In genomic region chr4:112862318-112862674, GRCh38 we compare ENCODE assay signal across 28 cellular contexts.
DNase-seq lines count a peak whose midpoint lies in the region; ATAC-seq and TF ChIP-seq lines count a peak whose summit lies in the region.
"Had no signal": no experiment of that assay in that cellular context is flagged by ENCODE, and none has a peak within 500 bp of the region (broad histone marks: within the 10 kb centered on the region; RNA-seq: fewer than 3 reads in every experiment).

No MANE protein-coding gene starts in this region.

- no peak overlapping the region for H3K4me3 Mint-ChIP-seq in activated T-helper 1 cell treated with anti-CD3 and anti-CD28 coated beads, Interleukin-12 subunit alpha, Interleukin-12 subunit beta, Interleukin-2, Interleukin-4 antibody, amounts not matched to agents 30 ng/mL and 10 ng/mL and 1 ng/mL, durations not matched to agents 14 hours and 24 hours and 36 hours
- H3K4me3 Mint-ChIP-seq in activated CD4-positive, alpha-beta T cell treated with anti-CD3 and anti-CD28 coated beads for 36 hours = no peak overlapping the region
- H3K4me3 Mint-ChIP-seq: activated naive CD4-positive, alpha-beta T cell treated with anti-CD3 and anti-CD28 coated beads, Interleukin-2, amount 10 ng/mL, durations not matched to agents 7 days and 5 days; CD4-positive, alpha-beta T cell; memory B cell; stimulated activated effector memory CD8-positive, alpha-beta T cell treated with anti-CD3 and anti-CD28 coated beads, Interleukin-12 subunit alpha, Interleukin-12 subunit beta, amount 100 ng/mL, for 72 hours had no signal

- peaks cover 9% of the 10 kb centered on the region for H3K27me3 Mint-ChIP-seq in activated T-helper 1 cell treated with anti-CD3 and anti-CD28 coated beads, Interleukin-12 subunit alpha, Interleukin-12 subunit beta, Interleukin-2, Interleukin-4 antibody, amounts not matched to agents 30 ng/mL and 10 ng/mL and 1 ng/mL, durations not matched to agents 14 hours and 24 hours and 36 hours (ENCODE audit: insufficient read depth)
- no peaks in the 10 kb centered on the region for H3K27me3 Mint-ChIP-seq in activated CD4-positive, alpha-beta T cell treated with anti-CD3 and anti-CD28 coated beads for 36 hours
- H3K27me3 Mint-ChIP-seq: activated naive CD4-positive, alpha-beta T cell treated with anti-CD3 and anti-CD28 coated beads, Interleukin-2, amount 10 ng/mL, durations not matched to agents 7 days and 5 days had no signal

- no peaks in the 10 kb centered on the region for H3K36me3 Mint-ChIP-seq in activated T-helper 1 cell treated with anti-CD3 and anti-CD28 coated beads, Interleukin-12 subunit alpha, Interleukin-12 subunit beta, Interleukin-2, Interleukin-4 antibody, amounts not matched to agents 30 ng/mL and 10 ng/mL and 1 ng/mL, durations not matched to agents 14 hours and 24 hours and 36 hours (ENCODE audit: low read depth)
- no peaks in the 10 kb centered on the region for H3K36me3 Mint-ChIP-seq in activated CD4-positive, alpha-beta T cell treated with anti-CD3 and anti-CD28 coated beads for 36 hours (ENCODE audit: low read depth)
- H3K36me3 Mint-ChIP-seq: activated naive CD4-positive, alpha-beta T cell treated with anti-CD3 and anti-CD28 coated beads, Interleukin-2, amount 10 ng/mL, durations not matched to agents 7 days and 5 days; memory B cell; stimulated activated effector memory CD8-positive, alpha-beta T cell treated with anti-CD3 and anti-CD28 coated beads, Interleukin-12 subunit alpha, Interleukin-12 subunit beta, amount 100 ng/mL, for 72 hours had no signal

- H3K9me3 Mint-ChIP-seq in activated T-helper 1 cell treated with anti-CD3 and anti-CD28 coated beads, Interleukin-12 subunit alpha, Interleukin-12 subunit beta, Interleukin-2, Interleukin-4 antibody, amounts not matched to agents 30 ng/mL and 10 ng/mL and 1 ng/mL, durations not matched to agents 14 hours and 24 hours and 36 hours = no peaks in the 10 kb centered on the region
- no peaks in the 10 kb centered on the region for H3K9me3 Mint-ChIP-seq in activated CD4-positive, alpha-beta T cell treated with anti-CD3 and anti-CD28 coated beads for 36 hours (ENCODE audit: low read depth)
- H3K9me3 Mint-ChIP-seq: activated naive CD4-positive, alpha-beta T cell treated with anti-CD3 and anti-CD28 coated beads, Interleukin-2, amount 10 ng/mL, durations not matched to agents 7 days and 5 days; CD4-positive, alpha-beta T cell; memory B cell; stimulated activated effector memory CD8-positive, alpha-beta T cell treated with anti-CD3 and anti-CD28 coated beads, Interleukin-12 subunit alpha, Interleukin-12 subunit beta, amount 100 ng/mL, for 72 hours had no signal

- ATAC-seq in HG03135 (IDR thresholded peaks at IDR 0.05; ENCODE audit: unreplicated experiment) = no peak
- ATAC-seq in activated CD4-positive, alpha-beta T cell treated with anti-CD3 and anti-CD28 coated beads for 36 hours = no peak
- ATAC-seq: foreskin keratinocyte; K562; left colon; Panc1; stimulated activated effector memory CD8-positive, alpha-beta T cell treated with anti-CD3 and anti-CD28 coated beads, Interleukin-12 subunit alpha, Interleukin-12 subunit beta, amount 100 ng/mL, for 72 hours had no signal

- no peaks in the 10 kb centered on the region for H4K20me1 ChIP-seq in smooth muscle cell (ENCODE audit: low read depth)

- H3K4me3 ChIP-seq in smooth muscle cell = no peak overlapping the region
- H3K4me3 ChIP-seq: HAP-1, K562, spleen had no signal

- DNase-seq in GM04504 (ENCODE audit: low read depth) (peak; percentile 17), caudate nucleus (lab: John Stamatoyannopoulos, UW) (no peak), smooth muscle cell (lab: John Stamatoyannopoulos, UW; ENCODE audit: unreplicated experiment) (no peak), GDM1 (lab: John Stamatoyannopoulos, UW) (no peak)
- no peak for DNase-seq in activated T-helper 1 cell treated with anti-CD3 and anti-CD28 coated beads, Interleukin-12 subunit alpha, Interleukin-12 subunit beta, Interleukin-2, Interleukin-4 antibody, amounts not matched to agents 30 ng/mL and 10 ng/mL and 1 ng/mL, durations not matched to agents 14 hours and 24 hours and 36 hours (ENCODE audit: low spot score)
- no peak for DNase-seq in activated CD4-positive, alpha-beta T cell treated with anti-CD3 and anti-CD28 coated beads for 36 hours
- DNase-seq: activated CD4-positive, alpha-beta T cell treated with anti-CD3 and anti-CD28 coated beads, Interleukin-2, amount 50 U/mL, for 4 hours; activated naive CD4-positive, alpha-beta T cell treated with anti-CD3 and anti-CD28 coated beads, Interleukin-2, amount 10 ng/mL, durations not matched to agents 7 days and 5 days; CD4-positive, alpha-beta T cell; effector memory CD4-positive, alpha-beta T cell; EL; foreskin keratinocyte; left colon; NCI-H2081; NCI-H226; NCI-H69; occipital lobe; SHP77; spleen; stimulated activated CD4-positive, alpha-beta T cell treated with anti-CD3 and anti-CD28 coated beads, Interleukin-2, amount 100 ng/mL, for 48 hours; T-helper 9 cell had no signal

- WGBS in smooth muscle cell (ENCODE audit: low lambda C conversion rate) = 21% methylated on average over 1 of the region's 1 CpG

- peaks cover 3% of the 10 kb centered on the region for H3K79me2 ChIP-seq in smooth muscle cell (ENCODE audit: low read depth)

- no peaks in the 10 kb centered on the region for H3K9me3 ChIP-seq in smooth muscle cell (replicated peaks; ENCODE audit: low read depth)
- H3K9me3 ChIP-seq: HAP-1, spleen had no signal

- no peak overlapping the region for H3K9ac ChIP-seq in smooth muscle cell (ENCODE audit: low read depth)

- no peaks in the 10 kb centered on the region for H3K27me3 ChIP-seq in layer of hippocampus (ENCODE audit: control insufficient read depth, insufficient read depth, low read length)
- H3K27me3 ChIP-seq in smooth muscle cell (ENCODE audit: low read depth) = no peaks in the 10 kb centered on the region
- H3K27me3 ChIP-seq: foreskin keratinocyte, spleen had no signal

- POLR2A ChIA-PET in activated CD4-positive, alpha-beta T cell treated with anti-CD3 and anti-CD28 coated beads for 36 hours (lab: Charles Lee) = no interaction called here

- no peaks in the 10 kb centered on the region for H3K4me1 Mint-ChIP-seq in activated T-helper 1 cell treated with anti-CD3 and anti-CD28 coated beads, Interleukin-12 subunit alpha, Interleukin-12 subunit beta, Interleukin-2, Interleukin-4 antibody, amounts not matched to agents 30 ng/mL and 10 ng/mL and 1 ng/mL, durations not matched to agents 14 hours and 24 hours and 36 hours (ENCODE audit: low read depth)
- no peaks in the 10 kb centered on the region for H3K4me1 Mint-ChIP-seq in activated CD4-positive, alpha-beta T cell treated with anti-CD3 and anti-CD28 coated beads for 36 hours
- H3K4me1 Mint-ChIP-seq: activated naive CD4-positive, alpha-beta T cell treated with anti-CD3 and anti-CD28 coated beads, Interleukin-2, amount 10 ng/mL, durations not matched to agents 7 days and 5 days; stimulated activated effector memory CD8-positive, alpha-beta T cell treated with anti-CD3 and anti-CD28 coated beads, Interleukin-12 subunit alpha, Interleukin-12 subunit beta, amount 100 ng/mL, for 72 hours had no signal

- CTCF ChIA-PET in activated CD4-positive, alpha-beta T cell treated with anti-CD3 and anti-CD28 coated beads for 36 hours (lab: Charles Lee) = no interaction called here

- H3K36me3 ChIP-seq in smooth muscle cell (ENCODE audit: low read depth) = no peaks in the 10 kb centered on the region
- H3K36me3 ChIP-seq: HAP-1, spleen had no signal

- H2AFZ ChIP-seq in smooth muscle cell (ENCODE audit: low read depth) = peak overlapping the region; percentile 42

- peaks cover 61% of the 10 kb centered on the region for H3K4me1 ChIP-seq in smooth muscle cell (ENCODE audit: low read depth)
- H3K4me1 ChIP-seq: spleen had no signal

- TF ChIP-seq CTCF in smooth muscle cell (IDR thresholded peaks at IDR 0.05; ENCODE audit: borderline replicate concordance, insufficient read depth, poor library complexity, severe bottlenecking) = no peak

- H3K4me2 ChIP-seq in smooth muscle cell = peak overlapping the region; percentile 12

- H3K27ac Mint-ChIP-seq in activated T-helper 1 cell treated with anti-CD3 and anti-CD28 coated beads, Interleukin-12 subunit alpha, Interleukin-12 subunit beta, Interleukin-2, Interleukin-4 antibody, amounts not matched to agents 30 ng/mL and 10 ng/mL and 1 ng/mL, durations not matched to agents 14 hours and 24 hours and 36 hours = no peak overlapping the region
- no peak overlapping the region for H3K27ac Mint-ChIP-seq in activated CD4-positive, alpha-beta T cell treated with anti-CD3 and anti-CD28 coated beads for 36 hours
- H3K27ac Mint-ChIP-seq: activated naive CD4-positive, alpha-beta T cell treated with anti-CD3 and anti-CD28 coated beads, Interleukin-2, amount 10 ng/mL, durations not matched to agents 7 days and 5 days; CD4-positive, alpha-beta T cell; memory B cell; stimulated activated effector memory CD8-positive, alpha-beta T cell treated with anti-CD3 and anti-CD28 coated beads, Interleukin-12 subunit alpha, Interleukin-12 subunit beta, amount 100 ng/mL, for 72 hours had no signal

- H3K27ac ChIP-seq in caudate nucleus (ENCODE audit: low read depth, low read length) (peak overlapping the region; percentile 92), layer of hippocampus (ENCODE audit: low read depth, low read length) (peak overlapping the region; percentile 81), smooth muscle cell (ENCODE audit: low read depth) (peak overlapping the region; percentile 32)
- H3K27ac ChIP-seq: foreskin keratinocyte, spleen had no signal

- intact Hi-C loops in activated T-helper 1 cell treated with anti-CD3 and anti-CD28 coated beads, Interleukin-12 subunit alpha, Interleukin-12 subunit beta, Interleukin-2, Interleukin-4 antibody, amounts not matched to agents 30 ng/mL and 10 ng/mL and 1 ng/mL, durations not matched to agents 14 hours and 24 hours and 36 hours (cut with micrococcal nuclease) = no loop called here
- intact Hi-C loops in activated CD4-positive, alpha-beta T cell treated with anti-CD3 and anti-CD28 coated beads for 36 hours (cut with DNase I, micrococcal nuclease) = no loop called here

- H3F3A ChIP-seq in smooth muscle cell (ENCODE audit: low read depth) = peaks cover 3% of the 10 kb centered on the region

Comparison
In these comparisons a context has a peak if more than half of its experiments do, and no peak if none do; other contexts are left out.
1. H3K27ac ChIP-seq: peak in every context shown above with its lines; median percentile 92 in caudate nucleus; 81 in layer of hippocampus; 32 in smooth muscle cell.